In genomic region chr19:3667037-3667638, GRCh38 we compare ENCODE assay signal across 27 cellular contexts. TPM values are rescaled to one million over a fixed set of nuclear protein-coding genes. Genes with fewer than 3 reads are reported as not detected.
DNase-seq lines count a peak whose midpoint lies in the region; ATAC-seq, FAIRE-seq and TF ChIP-seq lines count a peak whose summit lies in the region.
"Had no signal": no experiment of that assay in that cellular context is flagged by ENCODE, and none has a peak within 500 bp of the region (broad histone marks: within the 10 kb centered on the region; RNA-seq: fewer than 3 reads in every experiment).

No MANE protein-coding gene starts in this region.

- CTCF ChIA-PET in HepG2 (lab: Yijun Ruan, JAX; ENCODE audit: low intra/inter-chr PET ratio, low total read pairs) = no interaction called here

- no peak overlapping the region for H3K4me3 ChIP-seq in HepG2 (replicated peaks in 1 of 3; ENCODE audit: insufficient read depth in 1 of 3, low read depth in 2 of 3, low read length in 3 of 3)
- no peak overlapping the region for H3K4me3 ChIP-seq in right lobe of liver
- no peak overlapping the region for H3K4me3 ChIP-seq in esophagus muscularis mucosa
- no peak overlapping the region for H3K4me3 ChIP-seq in prostate gland
- H3K4me3 ChIP-seq: adrenal gland, BLaER1, testis had no signal

- ATAC-seq in HepG2 (no peak), right lobe of liver (no peak)
- ATAC-seq: naive thymus-derived CD4-positive, alpha-beta T cell; stimulated activated naive B cell treated with anti-CD40 and anti-IgM and Interleukin-4, amounts not matched to agents 10 μg/mL and 1 μg/mL and 100 μg/mL, for 72 hours had no signal

- H3K4me1 ChIP-seq in HepG2 (ENCODE audit: insufficient read depth, low read length) (peaks cover 21% of the 10 kb centered on the region), right lobe of liver (no peaks in the 10 kb centered on the region), esophagus muscularis mucosa (peaks cover 55 to 68% (median 68%) of the 10 kb centered on the region in 4 donors), prostate gland (replicated peaks) (no peaks in the 10 kb centered on the region)

- H3K9me3 ChIP-seq in HepG2 (ENCODE audit: low read length) = no peaks in the 10 kb centered on the region
- H3K9me3 ChIP-seq in right lobe of liver = no peaks in the 10 kb centered on the region
- no peaks in the 10 kb centered on the region for H3K9me3 ChIP-seq in esophagus muscularis mucosa
- H3K9me3 ChIP-seq in prostate gland = no peaks in the 10 kb centered on the region
- H3K9me3 ChIP-seq: adrenal gland, BLaER1, testis had no signal

- 95% methylated on average over 15 of the region's 18 CpGs for WGBS in HepG2 (ENCODE audit: low lambda C conversion rate)
- WGBS in right lobe of liver (ENCODE audit: insufficient coverage, low coverage, low lambda C conversion rate, missing lambda C conversion rate) = 87% methylated on average over 3 of the region's 18 CpGs
- 80% methylated on average over 18 of the region's 18 CpGs for WGBS in esophagus muscularis mucosa
- WGBS in prostate gland = 85% methylated on average over 18 of the region's 18 CpGs

- POLR2A ChIA-PET in HepG2 (lab: Yijun Ruan, JAX) = no interaction called here

- TF ChIP-seq CTCF in HepG2 (CRISPR knock-in tag; IDR thresholded peaks at IDR 0.05) = no peak
- no peak for TF ChIP-seq CTCF in right lobe of liver (IDR thresholded peaks at IDR 0.05)
- no peak for TF ChIP-seq CTCF in esophagus muscularis mucosa (IDR thresholded peaks at IDR 0.05)
- TF ChIP-seq CTCF in prostate gland (IDR thresholded peaks at IDR 0.05) = no peak

- in situ Hi-C loops in HepG2 (cut with HindIII; ENCODE audit: extremely low pct_ligation_motif_present, low pct_unique_long_range_greater_than_20kb) = no loop called here

- H3K4me2 ChIP-seq in HepG2 (ENCODE audit: low read depth, low read length) = no peak overlapping the region
- H3K4me2 ChIP-seq: BLaER1 had no signal

- H3K27ac ChIP-seq in HepG2 (ENCODE audit: extremely low read length, insufficient read depth, low read length) = no peak overlapping the region
- no peak overlapping the region for H3K27ac ChIP-seq in right lobe of liver
- peak overlapping the region; percentile 93 to 100 (median 97) for H3K27ac ChIP-seq in esophagus muscularis mucosa (replicated peaks in 1 of 4)
- peak overlapping the region; percentile 86 to 96 for H3K27ac ChIP-seq in prostate gland
- H3K27ac ChIP-seq: BLaER1 had no signal

- DNase-seq in HepG2 (ENCODE audit: low spot score) (no peak), right lobe of liver (no peak), esophagus muscularis mucosa (ENCODE audit: extremely low spot score) (no peak), prostate gland (ENCODE audit: low spot score) (no peak), GF-D8 (lab: John Stamatoyannopoulos, UW) (no peak), DMS79 (lab: John Stamatoyannopoulos, UW) (no peak), DMS153 treated with DMSO at 0.1 percent for 48 hours (lab: John Stamatoyannopoulos, UW; ENCODE audit: unreplicated experiment) (no peak)
- DNase-seq: activated CD4-positive, alpha-beta T cell treated with anti-CD3 and anti-CD28 coated beads, Interleukin-2, amount 50 U/mL, for 48 hours; activated naive CD4-positive, alpha-beta T cell treated with anti-CD3 and anti-CD28 coated beads for 36 hours; adrenal gland; Kasumi-1; midbrain; naive thymus-derived CD4-positive, alpha-beta T cell; NCI-H1417 treated with DMSO at 0.1 percent for 48 hours; NCI-H2029 treated with DMSO at 0.1 percent for 48 hours; NCI-H526; SHP77; stimulated activated naive B cell treated with anti-CD40 and anti-IgM and Interleukin-4, amounts not matched to agents 10 μg/mL and 1 μg/mL and 100 μg/mL, for 72 hours; T-helper 2 cell; testis had no signal

- no peak for FAIRE-seq in HepG2 (lab: Jason Lieb, UNC)
- FAIRE-seq: islet of Langerhans had no signal

- no peaks in the 10 kb centered on the region for H3K27me3 ChIP-seq in HepG2 (ENCODE audit: control insufficient read depth in 1 of 2, insufficient read depth in 2 of 2, low read length in 2 of 2)
- no peaks in the 10 kb centered on the region for H3K27me3 ChIP-seq in right lobe of liver
- no peaks in the 10 kb centered on the region for H3K27me3 ChIP-seq in esophagus muscularis mucosa
- no peaks in the 10 kb centered on the region for H3K27me3 ChIP-seq in prostate gland (replicated peaks; ENCODE audit: insufficient read depth)
- H3K27me3 ChIP-seq: adrenal gland, testis had no signal

- no peak for TF ChIP-seq RAD21 in HepG2 (CRISPR knock-in tag; IDR thresholded peaks at IDR 0.05)

- H3K79me2 ChIP-seq in HepG2 (ENCODE audit: insufficient read depth, low read length) = no peaks in the 10 kb centered on the region

- BruUV-seq in HepG2 (replicated peaks; lab: Mats Ljungman, UMichigan) = no TSS peak

- intact Hi-C loops in HepG2 (cut with micrococcal nuclease; ENCODE audit: unreplicated experiment) (loop anchor here (5.0 kb wide), 1 partner anchor 35 kb away; the partner anchor contains the start of gene PIP5K1C), right lobe of liver (cut with DNase I) (loop anchor here (5.0 kb wide), 2 partner anchors 35 to 40 kb away; partner anchors contain the start of genes PIP5K1C (in 1 of the 2) and TJP3 (in 1 of the 2)), esophagus muscularis mucosa (cut with DNase I) (no loop called here), prostate gland (cut with DNase I) (no loop called here)

- H2AFZ ChIP-seq in HepG2 (ENCODE audit: low read length) = no peak overlapping the region

- no peak overlapping the region for H3K9ac ChIP-seq in HepG2 (ENCODE audit: insufficient read depth, low read depth, low read length)
- H3K9ac ChIP-seq: BLaER1 had no signal

- H4K20me1 ChIP-seq in HepG2 (ENCODE audit: insufficient read depth, low read length) = no peaks in the 10 kb centered on the region

- TF ChIP-seq EP300 in HepG2 (IDR thresholded peaks at IDR 0.05; ENCODE audit: low read depth in 2 of 2, low read length in 2 of 2) (no peak), HepG2 (CRISPR knock-in tag; IDR thresholded peaks at IDR 0.05; ENCODE audit: borderline replicate concordance) (no peak), esophagus muscularis mucosa (IDR thresholded peaks at IDR 0.05) (no peak)

- TF ChIP-seq POLR2A in HepG2 (IDR thresholded peaks at IDR 0.05; ENCODE audit: insufficient read depth in 1 of 2, low read depth in 2 of 2, low read length in 2 of 2) = no peak
- no peak for TF ChIP-seq POLR2A in right lobe of liver (IDR thresholded peaks at IDR 0.05)
- no peak for TF ChIP-seq POLR2A in esophagus muscularis mucosa (IDR thresholded peaks at IDR 0.05; ENCODE audit: low read depth)
- TF ChIP-seq POLR2A in prostate gland (IDR thresholded peaks at IDR 0.05) = no peak

- H3K36me3 ChIP-seq in HepG2 (replicated peaks in 1 of 2; ENCODE audit: control insufficient read depth in 1 of 2, insufficient read depth in 2 of 2, low read length in 2 of 2) (peaks cover 0 to 16% of the 10 kb centered on the region in 2 experiments; a peak in 4 of 5 replicates), right lobe of liver (no peaks in the 10 kb centered on the region), esophagus muscularis mucosa (peaks cover 29 to 52% (median 44%) of the 10 kb centered on the region in 4 donors), prostate gland (no peaks in the 10 kb centered on the region)

RNA-seq across cellular contexts. Expression of gene PIP5K1C, which starts 33.1 kb away (rescaled TPM):
- total RNA-seq in HepG2 (2016; rRNA removed; fragmentation: Illumina TruSeq; extraction: Trizol) (4.3 and 5.2 TPM in 2 replicates), right lobe of liver (1 to 10 TPM; 5.3 to 9.8 (median 7.6) TPM), esophagus muscularis mucosa (100 to 1,000 TPM in 2 of 4 donors, 10 to 100 TPM in 2; 73.2 to 180 (median 99.9) TPM), prostate gland (10 to 100 TPM; 34.3 to 75.5 TPM)
- total RNA-seq in HepG2 (2016; cell fraction: cytosol; rRNA removed; fragmentation: Illumina TruSeq; extraction: Trizol; ENCODE audit: low read depth) = 7.1 TPM in 2 replicates
- 3.5 and 4.4 TPM in 2 replicates for total RNA-seq in HepG2 (2016; cell fraction: insoluble cytoplasmic fraction; rRNA removed; fragmentation: Illumina TruSeq; extraction: Trizol)
- total RNA-seq in HepG2 (2016; cell fraction: membrane; rRNA removed; fragmentation: Illumina TruSeq; extraction: Trizol) = 6.2 and 6.4 TPM in 2 replicates
- 3.7 and 4.3 TPM in 2 replicates for total RNA-seq in HepG2 (2016; cell fraction: nucleus; rRNA removed; fragmentation: Illumina TruSeq; extraction: Trizol)
- 3.6 and 4.8 TPM in 2 replicates for polyA plus RNA-seq in HepG2 (2011; rRNA removed)
- polyA plus RNA-seq in HepG2 (2011; cell fraction: cytosol; rRNA removed) = 1.9 and 2.3 TPM in 2 replicates
- polyA plus RNA-seq in HepG2 (2011; cell fraction: nucleus; rRNA removed) = 11.5 and 14.0 TPM in 2 replicates
- 6.4 and 8.6 TPM in 2 replicates for polyA plus RNA-seq in HepG2 (2012)
- polyA plus RNA-seq in HepG2 (2016; cell fraction: cytosol; fragmentation: Illumina TruSeq; extraction: Trizol; ENCODE audit: low read depth) = 0.99 and 1.0 TPM in 2 replicates
- 6.8 and 10.5 TPM in 2 replicates for polyA plus RNA-seq in HepG2 (2016; cell fraction: insoluble cytoplasmic fraction; fragmentation: Illumina TruSeq; extraction: Trizol; ENCODE audit: low read depth)
- 4.0 and 4.6 TPM in 2 replicates for polyA plus RNA-seq in HepG2 (2016; cell fraction: membrane; fragmentation: Illumina TruSeq; extraction: Trizol; ENCODE audit: low read depth)
- 16.9 and 17.1 TPM in 2 replicates for polyA plus RNA-seq in HepG2 (2016; cell fraction: nucleus; fragmentation: Illumina TruSeq; extraction: Trizol; ENCODE audit: insufficient read depth, low read depth)
- polyA minus RNA-seq in HepG2 (2011; rRNA and poly(A)+ RNA removed; ENCODE audit: low replicate concordance) = 21.9 and 27.3 TPM in 2 replicates
- polyA minus RNA-seq in HepG2 (2011; cell fraction: cytosol; rRNA and poly(A)+ RNA removed) = 6.3 and 12.3 TPM in 2 replicates
- 5.9 and 6.3 TPM in 2 replicates for polyA minus RNA-seq in HepG2 (2011; cell fraction: nucleus; rRNA and poly(A)+ RNA removed)

RNA-seq across cellular contexts. Expression of gene CACTIN, which starts 40.5 kb away (rescaled TPM):
- total RNA-seq in HepG2 (2016; rRNA removed; fragmentation: Illumina TruSeq; extraction: Trizol) = 11.1 and 16.6 TPM in 2 replicates
- total RNA-seq in HepG2 (2016; cell fraction: cytosol; rRNA removed; fragmentation: Illumina TruSeq; extraction: Trizol; ENCODE audit: low read depth) = 2.8 and 3.1 TPM in 2 replicates
- 11.2 and 17.9 TPM in 2 replicates for total RNA-seq in HepG2 (2016; cell fraction: insoluble cytoplasmic fraction; rRNA removed; fragmentation: Illumina TruSeq; extraction: Trizol)
- 4.7 and 5.6 TPM in 2 replicates for total RNA-seq in HepG2 (2016; cell fraction: membrane; rRNA removed; fragmentation: Illumina TruSeq; extraction: Trizol)
- total RNA-seq in HepG2 (2016; cell fraction: nucleus; rRNA removed; fragmentation: Illumina TruSeq; extraction: Trizol) = 9.0 and 11.6 TPM in 2 replicates
- 10.0 and 11.5 TPM in 2 replicates for polyA plus RNA-seq in HepG2 (2011; rRNA removed)
- polyA plus RNA-seq in HepG2 (2011; cell fraction: cytosol; rRNA removed) = 6.6 and 11.2 TPM in 2 replicates
- polyA plus RNA-seq in HepG2 (2011; cell fraction: nucleus; rRNA removed) = 31.8 and 41.5 TPM in 2 replicates
- 5.7 and 5.8 TPM in 2 replicates for polyA plus RNA-seq in HepG2 (2012)
- polyA plus RNA-seq in HepG2 (2016; cell fraction: cytosol; fragmentation: Illumina TruSeq; extraction: Trizol; ENCODE audit: low read depth) = 1.7 and 1.8 TPM in 2 replicates
- 10.2 and 13.0 TPM in 2 replicates for polyA plus RNA-seq in HepG2 (2016; cell fraction: insoluble cytoplasmic fraction; fragmentation: Illumina TruSeq; extraction: Trizol; ENCODE audit: low read depth)
- 3.7 and 4.0 TPM in 2 replicates for polyA plus RNA-seq in HepG2 (2016; cell fraction: membrane; fragmentation: Illumina TruSeq; extraction: Trizol; ENCODE audit: low read depth)
- polyA plus RNA-seq in HepG2 (2016; cell fraction: nucleus; fragmentation: Illumina TruSeq; extraction: Trizol; ENCODE audit: insufficient read depth, low read depth) = 28.6 and 30.2 TPM in 2 replicates
- polyA minus RNA-seq in HepG2 (2011; rRNA and poly(A)+ RNA removed; ENCODE audit: low replicate concordance) = 9.7 and 19.5 TPM in 2 replicates
- polyA minus RNA-seq in HepG2 (2011; cell fraction: cytosol; rRNA and poly(A)+ RNA removed) = 5.0 and 5.2 TPM in 2 replicates
- polyA minus RNA-seq in HepG2 (2011; cell fraction: nucleus; rRNA and poly(A)+ RNA removed) = 5.3 and 5.7 TPM in 2 replicates
- total RNA-seq in right lobe of liver = 10 to 100 TPM in 4 of 6 experiments, 1 to 10 TPM in 2; 8.4 to 14.9 (median 10.3) TPM
- total RNA-seq in esophagus muscularis mucosa = 10 to 100 TPM; 28.7 to 45.0 (median 34.2) TPM
- total RNA-seq in prostate gland = 10 to 100 TPM; 38.2 to 52.8 TPM

RNA-seq across cellular contexts. Expression of gene TJP3, which starts 41.0 kb away (rescaled TPM):
- total RNA-seq in HepG2 (2016; rRNA removed; fragmentation: Illumina TruSeq; extraction: Trizol) = 20.6 and 21.5 TPM in 2 replicates
- 4.8 and 6.1 TPM in 2 replicates for total RNA-seq in HepG2 (2016; cell fraction: cytosol; rRNA removed; fragmentation: Illumina TruSeq; extraction: Trizol; ENCODE audit: low read depth)
- total RNA-seq in HepG2 (2016; cell fraction: insoluble cytoplasmic fraction; rRNA removed; fragmentation: Illumina TruSeq; extraction: Trizol) = 12.8 and 26.0 TPM in 2 replicates
- 6.5 and 7.3 TPM in 2 replicates for total RNA-seq in HepG2 (2016; cell fraction: membrane; rRNA removed; fragmentation: Illumina TruSeq; extraction: Trizol)
- total RNA-seq in HepG2 (2016; cell fraction: nucleus; rRNA removed; fragmentation: Illumina TruSeq; extraction: Trizol) = 21.9 and 26.6 TPM in 2 replicates
- 2.3 and 3.3 TPM in 2 replicates for polyA plus RNA-seq in HepG2 (2011; rRNA removed)
- 0.60 and 0.95 TPM in 2 replicates for polyA plus RNA-seq in HepG2 (2011; cell fraction: cytosol; rRNA removed)
- 7.0 and 7.9 TPM in 2 replicates for polyA plus RNA-seq in HepG2 (2011; cell fraction: nucleus; rRNA removed)
- polyA plus RNA-seq in HepG2 (2012) = 5.3 and 9.8 TPM in 2 replicates
- polyA plus RNA-seq in HepG2 (2016; cell fraction: cytosol; fragmentation: Illumina TruSeq; extraction: Trizol; ENCODE audit: low read depth) = 1.8 and 2.4 TPM in 2 replicates
- 14.4 and 15.0 TPM in 2 replicates for polyA plus RNA-seq in HepG2 (2016; cell fraction: insoluble cytoplasmic fraction; fragmentation: Illumina TruSeq; extraction: Trizol; ENCODE audit: low read depth)
- 3.0 and 3.4 TPM in 2 replicates for polyA plus RNA-seq in HepG2 (2016; cell fraction: membrane; fragmentation: Illumina TruSeq; extraction: Trizol; ENCODE audit: low read depth)
- 30.0 and 33.5 TPM in 2 replicates for polyA plus RNA-seq in HepG2 (2016; cell fraction: nucleus; fragmentation: Illumina TruSeq; extraction: Trizol; ENCODE audit: insufficient read depth, low read depth)
- polyA minus RNA-seq in HepG2 (2011; rRNA and poly(A)+ RNA removed; ENCODE audit: low replicate concordance) = 4.2 and 4.7 TPM in 2 replicates
- polyA minus RNA-seq in HepG2 (2011; cell fraction: cytosol; rRNA and poly(A)+ RNA removed) = 4.5 and 6.3 TPM in 2 replicates
- polyA minus RNA-seq in HepG2 (2011; cell fraction: nucleus; rRNA and poly(A)+ RNA removed) = 3.5 and 6.6 TPM in 2 replicates
- 10 to 100 TPM in 5 of 6 experiments, 1 to 10 TPM in 1; 7.9 to 27.0 (median 16.5) TPM for total RNA-seq in right lobe of liver
- total RNA-seq in esophagus muscularis mucosa = 1 to 10 TPM in 1 of 4 donors, under 1 TPM in 2, not detected in 1; 0.06 to 4.2 (median 0.17) TPM
- total RNA-seq in prostate gland = 10 to 100 TPM; 14.6 to 17.8 TPM
- total RNA-seq: chondrocyte, glomerular endothelial cell, H4, pulmonary artery endothelial cell, skeletal muscle tissue had no signal

Comparison
In these comparisons a context has a peak if more than half of its experiments do, and no peak if none do; other contexts are left out.
1. H3K27ac ChIP-seq: peak in esophagus muscularis mucosa (4 of 4) and prostate gland (2 of 2); none in HepG2 (single experiment) and right lobe of liver (0 of 3).
2. intact Hi-C loops: an anchor here in HepG2 (5.0 kb wide) and right lobe of liver (5.0 kb wide); none called in esophagus muscularis mucosa and prostate gland.